9 cellular contexts compared by ENCODE assay signal in the genomic region with DNA sequence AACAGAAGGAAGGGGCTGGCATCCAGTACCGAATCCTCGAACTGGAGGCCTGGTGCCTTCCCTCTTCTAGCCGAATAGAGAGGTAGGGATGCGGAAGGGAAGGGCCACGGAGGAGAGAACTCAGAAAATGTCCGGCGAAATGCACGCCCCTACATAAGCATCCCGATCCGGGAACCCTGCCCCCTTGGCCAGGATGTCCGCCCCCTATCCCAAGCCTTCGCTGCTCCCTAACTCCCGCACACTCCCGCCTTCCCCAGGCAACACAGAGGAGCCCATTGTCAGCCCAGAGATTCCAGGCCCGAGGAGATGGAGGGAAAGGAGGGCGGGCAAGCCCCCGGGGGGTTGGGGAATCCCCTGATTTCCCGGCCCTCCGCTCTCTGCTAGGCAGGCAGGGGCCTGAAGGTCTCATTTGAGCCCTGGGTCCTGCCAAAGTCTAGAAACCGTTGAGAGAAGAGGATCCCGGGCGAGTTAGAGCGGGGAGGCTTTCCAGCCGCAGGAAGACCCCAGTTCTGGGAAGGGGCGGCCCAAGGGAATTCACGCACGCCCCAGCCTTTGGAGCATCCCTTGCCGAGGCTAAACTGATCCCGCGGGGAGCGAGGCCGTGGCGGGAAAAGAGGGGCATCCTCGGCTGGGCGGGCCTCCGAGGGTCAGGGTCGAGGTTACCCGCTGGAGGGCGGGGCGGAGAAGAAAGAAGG. TPM values are rescaled to one million over a fixed set of nuclear protein-coding genes. Genes with fewer than 3 reads are reported as not detected.
DNase-seq lines count a peak whose midpoint lies in the region; ATAC-seq, FAIRE-seq and TF ChIP-seq lines count a peak whose summit lies in the region.
"Had no signal": no experiment of that assay in that cellular context is flagged by ENCODE, and none has a peak within 500 bp of the region (broad histone marks: within the 10 kb centered on the region; RNA-seq: fewer than 3 reads in every experiment).

No MANE protein-coding gene starts in this region.

- H3K4me1 ChIP-seq in endothelial cell of umbilical vein (ENCODE audit: control insufficient read depth, extremely low read depth, insufficient read depth, low read length): peaks cover 10% of the 10 kb centered on the region
- peaks cover 29% of the 10 kb centered on the region for H3K4me1 ChIP-seq in mucosa of descending colon (ENCODE audit: low read depth)
- H3K4me1 ChIP-seq in upper lobe of right lung: peaks cover 26% of the 10 kb centered on the region

- H3K27me3 ChIP-seq in endothelial cell of umbilical vein (ENCODE audit: control insufficient read depth in 2 of 2, insufficient read depth in 2 of 2, low read length in 2 of 2) (peaks cover 21 to 41% of the 10 kb centered on the region in 2 experiments), upper lobe of right lung (no peaks in the 10 kb centered on the region)

- no peaks in the 10 kb centered on the region for H3K9me1 ChIP-seq in endothelial cell of umbilical vein (replicated peaks; ENCODE audit: control insufficient read depth, extremely low read depth, insufficient read depth, low read length)

- ATAC-seq in Right ventricle myocardium inferior (peak; percentile 38), SK-N-SH treated with all-trans-retinoic acid at 6 μM for 48 hours (peak; percentile 36), mucosa of descending colon (no peak), upper lobe of right lung (no peak)

- FAIRE-seq in endothelial cell of umbilical vein (lab: Jason Lieb, UNC): no peak
- FAIRE-seq: GM18507 had no signal

- CTCF ChIA-PET in endothelial cell of umbilical vein (lab: Charles Lee): interaction anchor here (0.6 to 4.3 kb wide), 16 partner anchors 10 to 108 kb away, joined by 3 to 203 read pairs (median 6); a partner anchor contains a TSS

- DNase-seq in Right ventricle myocardium inferior (ENCODE audit: missing footprints): no peak
- DNase-seq in cardiac septum (ENCODE audit: low spot score): no peak
- no peak for DNase-seq in endothelial cell of umbilical vein (ENCODE audit: low read depth, low spot score)
- peak in 2 of 3 donors; percentile 40 to 58 for DNase-seq in mucosa of descending colon
- DNase-seq in upper lobe of right lung: peak; percentile 72
- no peak for DNase-seq in cerebellar nuclear complex (lab: John Stamatoyannopoulos, UW)
- DNase-seq in stimulated activated CD4-positive, alpha-beta T cell treated with anti-CD3 and anti-CD28 coated beads, Interleukin-4, amount 100 ng/mL, for 1 hour: no peak

- H3K27ac ChIP-seq in endothelial cell of umbilical vein (ENCODE audit: insufficient read depth, low read depth, low read length) (no peak overlapping the region), upper lobe of right lung (peak overlapping the region; percentile 65)

- POLR2A ChIA-PET in endothelial cell of umbilical vein (lab: Charles Lee): no interaction called here

- TF ChIP-seq POLR2A in endothelial cell of umbilical vein (IDR thresholded peaks at IDR 0.05; ENCODE audit: low read depth, low read length): no peak

- intact Hi-C loops in Right ventricle myocardium inferior (cut with DNase I) (loop anchor here (2.0 kb wide), 1 partner anchor 43 kb away; no protein-coding TSS in a partner anchor), cardiac septum (cut with DNase I) (loop anchor here (1.0 to 2.0 kb wide), 3 partner anchors 23 to 45 kb away; a partner anchor contains a TSS), endothelial cell of umbilical vein (cut with micrococcal nuclease) (no loop called here), mucosa of descending colon (cut with DNase I, micrococcal nuclease) (loop anchor here in 1 of 2 donors (2.0 kb wide), 1 partner anchor 35 kb away; no protein-coding TSS in a partner anchor), upper lobe of right lung (cut with DNase I) (no loop called here)

- no peak for TF ChIP-seq CTCF in endothelial cell of umbilical vein (IDR thresholded peaks at IDR 0.05; ENCODE audit: extremely low read depth in 1 of 2, insufficient read depth in 1 of 2, low read depth in 1 of 2, low read length in 2 of 2)
- TF ChIP-seq CTCF in mucosa of descending colon (IDR thresholded peaks at IDR 0.05): no peak
- TF ChIP-seq CTCF in upper lobe of right lung (IDR thresholded peaks at IDR 0.05): no peak

- H3K9me3 ChIP-seq in endothelial cell of umbilical vein (replicated peaks; ENCODE audit: control insufficient read depth, insufficient read depth, low read length) (no peaks in the 10 kb centered on the region), mucosa of descending colon (no peaks in the 10 kb centered on the region), upper lobe of right lung (no peaks in the 10 kb centered on the region)

- peak overlapping the region; percentile 44 for H3K4me2 ChIP-seq in endothelial cell of umbilical vein (ENCODE audit: insufficient read depth, low read length)

- no peak overlapping the region for H3K9ac ChIP-seq in endothelial cell of umbilical vein (replicated peaks; ENCODE audit: extremely low read depth, insufficient read depth, low read length)

- H3K36me3 ChIP-seq in endothelial cell of umbilical vein (ENCODE audit: control insufficient read depth in 2 of 2, extremely low read depth in 1 of 2, insufficient read depth in 2 of 2, low read length in 2 of 2) (peaks cover 0 to 2% of the 10 kb centered on the region in 2 experiments), mucosa of descending colon (ENCODE audit: low read depth) (no peaks in the 10 kb centered on the region), upper lobe of right lung (no peaks in the 10 kb centered on the region)

- no TSS peak for BruUV-seq in endothelial cell of umbilical vein (replicated peaks; lab: Mats Ljungman, UMichigan)

- no peaks in the 10 kb centered on the region for H3K79me2 ChIP-seq in endothelial cell of umbilical vein (ENCODE audit: control insufficient read depth, insufficient read depth, low read length)

- no peak overlapping the region for H2AFZ ChIP-seq in endothelial cell of umbilical vein (ENCODE audit: low read depth, low read length)

- no peaks in the 10 kb centered on the region for H4K20me1 ChIP-seq in endothelial cell of umbilical vein (replicated peaks; ENCODE audit: control insufficient read depth, extremely low read depth, insufficient read depth, low read length)

- H3K4me3 ChIP-seq in endothelial cell of umbilical vein (replicated peaks in 1 of 3; ENCODE audit: insufficient read depth in 1 of 3, low read depth in 1 of 3, low read length in 3 of 3) (peak overlapping the region in 1 of 3 experiments; percentile 54), mucosa of descending colon (peak overlapping the region; percentile 48), upper lobe of right lung (peak overlapping the region; percentile 70)

- dilution Hi-C loops in endothelial cell of umbilical vein (cut with MboI; ENCODE audit: extremely low pct_ligation_motif_present, low sequenced_read_pairs): no loop called here

RNA-seq across cellular contexts. Expression of a gene that starts 0.6 kb away (rescaled TPM):
- 25.5 TPM for total RNA-seq in Right ventricle myocardium inferior
- total RNA-seq in cardiac septum: 26.3 TPM
- 1.9 and 2.6 TPM in 2 replicates for total RNA-seq in endothelial cell of umbilical vein
- 19.9 and 30.4 TPM in 2 replicates for polyA plus RNA-seq in endothelial cell of umbilical vein
- 16.5 and 18.0 TPM in 2 replicates for polyA plus RNA-seq in endothelial cell of umbilical vein (2011; cell fraction: cytosol; rRNA removed)
- 40.1 and 52.2 TPM in 2 replicates for polyA plus RNA-seq in endothelial cell of umbilical vein (2011; cell fraction: nucleus; rRNA removed)
- 1.0 and 1.1 TPM in 2 replicates for polyA plus RNA-seq in endothelial cell of umbilical vein (2012)
- 21.1 and 21.2 TPM in 2 replicates for polyA minus RNA-seq in endothelial cell of umbilical vein
- 12.6 TPM for polyA minus RNA-seq in endothelial cell of umbilical vein (2011; cell fraction: cytosol; rRNA and poly(A)+ RNA removed)
- polyA minus RNA-seq in endothelial cell of umbilical vein (2011; cell fraction: nucleus; rRNA and poly(A)+ RNA removed): 9.8 and 12.1 TPM in 2 replicates
- total RNA-seq in mucosa of descending colon: 10 to 100 TPM; 44.3 to 69.3 (median 47.8) TPM
- 39.2 TPM for total RNA-seq in upper lobe of right lung

RNA-seq across cellular contexts. Expression of a gene that starts 11.9 kb away (rescaled TPM):
- total RNA-seq in Right ventricle myocardium inferior (not detected), cardiac septum (not detected), endothelial cell of umbilical vein (not detected in 2 replicates), mucosa of descending colon (not detected), upper lobe of right lung (not detected)
- polyA plus RNA-seq in endothelial cell of umbilical vein: not detected in 2 replicates
- not detected in 2 replicates for polyA plus RNA-seq in endothelial cell of umbilical vein (2011; cell fraction: cytosol; rRNA removed)
- polyA plus RNA-seq in endothelial cell of umbilical vein (2011; cell fraction: nucleus; rRNA removed): not detected in 2 replicates
- polyA plus RNA-seq in endothelial cell of umbilical vein (2012): not detected in 2 replicates
- polyA minus RNA-seq in endothelial cell of umbilical vein: not detected in 2 replicates
- not detected for polyA minus RNA-seq in endothelial cell of umbilical vein (2011; cell fraction: cytosol; rRNA and poly(A)+ RNA removed)
- not detected in 2 replicates for polyA minus RNA-seq in endothelial cell of umbilical vein (2011; cell fraction: nucleus; rRNA and poly(A)+ RNA removed)

RNA-seq across cellular contexts. Expression of a gene that starts 27.4 kb away (rescaled TPM):
- total RNA-seq in Right ventricle myocardium inferior (not detected), cardiac septum (not detected), endothelial cell of umbilical vein (not detected in 2 replicates), mucosa of descending colon (under 1 TPM in 2 of 3 donors, not detected in 1; 0.19 to 0.32 TPM), upper lobe of right lung (not detected)
- polyA plus RNA-seq in endothelial cell of umbilical vein: not detected in 2 replicates
- not detected in 2 replicates for polyA plus RNA-seq in endothelial cell of umbilical vein (2011; cell fraction: cytosol; rRNA removed)
- not detected in 2 replicates for polyA plus RNA-seq in endothelial cell of umbilical vein (2011; cell fraction: nucleus; rRNA removed)
- not detected in 2 replicates for polyA plus RNA-seq in endothelial cell of umbilical vein (2012)
- not detected in 2 replicates for polyA minus RNA-seq in endothelial cell of umbilical vein
- polyA minus RNA-seq in endothelial cell of umbilical vein (2011; cell fraction: cytosol; rRNA and poly(A)+ RNA removed): not detected
- not detected in 2 replicates for polyA minus RNA-seq in endothelial cell of umbilical vein (2011; cell fraction: nucleus; rRNA and poly(A)+ RNA removed)

RNA-seq across cellular contexts. Expression of a gene that starts 28.9 kb away (rescaled TPM):
- 49.4 TPM for total RNA-seq in Right ventricle myocardium inferior
- 51.1 TPM for total RNA-seq in cardiac septum
- total RNA-seq in endothelial cell of umbilical vein: 12.8 and 15.2 TPM in 2 replicates
- 13.2 and 21.2 TPM in 2 replicates for polyA plus RNA-seq in endothelial cell of umbilical vein
- 3.6 and 7.8 TPM in 2 replicates for polyA plus RNA-seq in endothelial cell of umbilical vein (2011; cell fraction: cytosol; rRNA removed)
- polyA plus RNA-seq in endothelial cell of umbilical vein (2011; cell fraction: nucleus; rRNA removed): 17.9 and 19.4 TPM in 2 replicates
- polyA plus RNA-seq in endothelial cell of umbilical vein (2012): 2.8 and 4.3 TPM in 2 replicates
- polyA minus RNA-seq in endothelial cell of umbilical vein: 7.4 and 7.7 TPM in 2 replicates
- polyA minus RNA-seq in endothelial cell of umbilical vein (2011; cell fraction: cytosol; rRNA and poly(A)+ RNA removed): 21.7 TPM
- 4.5 and 12.0 TPM in 2 replicates for polyA minus RNA-seq in endothelial cell of umbilical vein (2011; cell fraction: nucleus; rRNA and poly(A)+ RNA removed)
- 100 to 1,000 TPM in 1 of 3 donors, 10 to 100 TPM in 2; 56.6 to 103 (median 58.2) TPM for total RNA-seq in mucosa of descending colon
- 52.8 TPM for total RNA-seq in upper lobe of right lung

RNA-seq across cellular contexts. Expression of a gene that starts 31.3 kb away (rescaled TPM):
- 0.41 TPM for total RNA-seq in Right ventricle myocardium inferior
- 0.48 TPM for total RNA-seq in cardiac septum
- total RNA-seq in endothelial cell of umbilical vein: not detected in 2 replicates
- 0.14 and 0.25 TPM in 2 replicates for polyA plus RNA-seq in endothelial cell of umbilical vein
- 0.04 TPM in 1 of 2 replicates, not detected in the other for polyA plus RNA-seq in endothelial cell of umbilical vein (2011; cell fraction: cytosol; rRNA removed)
- 0.48 and 0.66 TPM in 2 replicates for polyA plus RNA-seq in endothelial cell of umbilical vein (2011; cell fraction: nucleus; rRNA removed)
- polyA plus RNA-seq in endothelial cell of umbilical vein (2012): not detected in 2 replicates
- polyA minus RNA-seq in endothelial cell of umbilical vein: not detected in 2 replicates
- not detected for polyA minus RNA-seq in endothelial cell of umbilical vein (2011; cell fraction: cytosol; rRNA and poly(A)+ RNA removed)
- polyA minus RNA-seq in endothelial cell of umbilical vein (2011; cell fraction: nucleus; rRNA and poly(A)+ RNA removed): not detected in 2 replicates
- 10 to 100 TPM; 20.2 to 46.0 (median 43.9) TPM for total RNA-seq in mucosa of descending colon
- total RNA-seq in upper lobe of right lung: 0.67 TPM

Comparison
In these comparisons a context has a peak if more than half of its experiments do, and no peak if none do; other contexts are left out.
1. ATAC-seq: peak in Right ventricle myocardium inferior (single experiment) and SK-N-SH treated with all-trans-retinoic acid at 6 μM for 48 hours (single experiment); none in mucosa of descending colon (single experiment) and upper lobe of right lung (single experiment).
2. DNase-seq: peak in mucosa of descending colon (2 of 3) and upper lobe of right lung (single experiment); none in Right ventricle myocardium inferior (single experiment), cardiac septum (single experiment), endothelial cell of umbilical vein (single experiment), cerebellar nuclear complex (0 of 2) and stimulated activated CD4-positive, alpha-beta T cell treated with anti-CD3 and anti-CD28 coated beads, Interleukin-4, amount 100 ng/mL, for 1 hour (single experiment).
3. intact Hi-C loops: an anchor here in Right ventricle myocardium inferior (2.0 kb wide) and cardiac septum (1.0 to 2.0 kb wide); none called in endothelial cell of umbilical vein and upper lobe of right lung.